In genomic region chr12:69601962-69602685, GRCh38 we compare ENCODE assay signal across 23 cellular contexts. TPM values are rescaled to one million over a fixed set of nuclear protein-coding genes. Genes with fewer than 3 reads are reported as not detected.
"Had no signal": no experiment of that assay in that cellular context is flagged by ENCODE, and none has a peak within 500 bp of the region (broad histone marks: within the 10 kb centered on the region; RNA-seq: fewer than 3 reads in every experiment).

No MANE protein-coding gene starts in this region.

- H3K27ac ChIP-seq: foreskin keratinocyte, hepatocyte, sigmoid colon, tibial artery had no signal

- DNase-seq: activated CD4-positive, alpha-beta T cell treated with anti-CD3 and anti-CD28 coated beads for 48 hours; activated CD4-positive, CD25-positive, alpha-beta regulatory T cell; activated CD8-positive, alpha-beta T cell treated with anti-CD3 and anti-CD28 coated beads for 36 hours; activated effector memory CD4-positive, alpha-beta T cell treated with Interleukin-2 at 50 U/mL for 16 hours; activated T-cell treated with anti-CD3 and anti-CD28 coated beads, Interleukin-2, amount 50 U/mL, for 24 hours; dermis blood vessel endothelial cell; effector memory CD4-positive, alpha-beta T cell; foreskin keratinocyte; mesendoderm; naive thymus-derived CD8-positive, alpha-beta T cell; nucleus accumbens; sigmoid colon; stimulated activated CD4-positive, alpha-beta T cell treated with anti-CD3 and anti-CD28 coated beads, Interleukin-4, amount 100 ng/mL, for 4 hours; substantia nigra; tibial artery had no signal

- H3K27ac Mint-ChIP-seq: activated CD8-positive, alpha-beta T cell treated with anti-CD3 and anti-CD28 coated beads for 36 hours; activated naive CD4-positive, alpha-beta T cell treated with anti-CD3 and anti-CD28 coated beads, Interleukin-2, amount 50 U/mL, for 24 hours; activated T-cell treated with anti-CD3 and anti-CD28 coated beads, Interleukin-2, amount 50 U/mL, for 24 hours; stimulated activated memory B cell treated with anti-CD40 and anti-IgM and Interleukin-4, amounts not matched to agents 10 μg/mL and 1 μg/mL and 100 μg/mL, for 72 hours; T-helper 2 cell treated with Interferon-gamma antibody and Interleukin-4, amounts not matched to agents 5 μg/mL and 100 μg/mL, for 36 hours had no signal

- H3K4me3 Mint-ChIP-seq: activated CD8-positive, alpha-beta T cell treated with anti-CD3 and anti-CD28 coated beads for 36 hours; activated naive CD4-positive, alpha-beta T cell treated with anti-CD3 and anti-CD28 coated beads, Interleukin-2, amount 50 U/mL, for 24 hours; activated T-cell treated with anti-CD3 and anti-CD28 coated beads, Interleukin-2, amount 50 U/mL, for 24 hours; naive thymus-derived CD8-positive, alpha-beta T cell; stimulated activated memory B cell treated with anti-CD40 and anti-IgM and Interleukin-4, amounts not matched to agents 10 μg/mL and 1 μg/mL and 100 μg/mL, for 72 hours; T-helper 2 cell treated with Interferon-gamma antibody and Interleukin-4, amounts not matched to agents 5 μg/mL and 100 μg/mL, for 36 hours had no signal

- H3K27me3 ChIP-seq: foreskin keratinocyte, hepatocyte, sigmoid colon, tibial artery had no signal

- H3K9me3 Mint-ChIP-seq: activated CD8-positive, alpha-beta T cell treated with anti-CD3 and anti-CD28 coated beads for 36 hours; activated naive CD4-positive, alpha-beta T cell treated with anti-CD3 and anti-CD28 coated beads, Interleukin-2, amount 50 U/mL, for 24 hours; activated T-cell treated with anti-CD3 and anti-CD28 coated beads, Interleukin-2, amount 50 U/mL, for 24 hours; naive thymus-derived CD8-positive, alpha-beta T cell; T-helper 2 cell treated with Interferon-gamma antibody and Interleukin-4, amounts not matched to agents 5 μg/mL and 100 μg/mL, for 36 hours had no signal

- H3K9me3 ChIP-seq: sigmoid colon, tibial artery had no signal

- ATAC-seq: activated CD8-positive, alpha-beta T cell treated with anti-CD3 and anti-CD28 coated beads for 36 hours; stimulated activated memory B cell treated with anti-CD40 and anti-IgM and Interleukin-4, amounts not matched to agents 10 μg/mL and 1 μg/mL and 100 μg/mL, for 72 hours had no signal

- H3K4me3 ChIP-seq: hepatocyte, sigmoid colon, tibial artery had no signal

- H3K27me3 Mint-ChIP-seq: activated CD8-positive, alpha-beta T cell treated with anti-CD3 and anti-CD28 coated beads for 36 hours; activated naive CD4-positive, alpha-beta T cell treated with anti-CD3 and anti-CD28 coated beads, Interleukin-2, amount 50 U/mL, for 24 hours; activated T-cell treated with anti-CD3 and anti-CD28 coated beads, Interleukin-2, amount 50 U/mL, for 24 hours; naive thymus-derived CD8-positive, alpha-beta T cell; stimulated activated memory B cell treated with anti-CD40 and anti-IgM and Interleukin-4, amounts not matched to agents 10 μg/mL and 1 μg/mL and 100 μg/mL, for 72 hours had no signal

- H3K4me1 Mint-ChIP-seq: activated naive CD4-positive, alpha-beta T cell treated with anti-CD3 and anti-CD28 coated beads, Interleukin-2, amount 50 U/mL, for 24 hours; stimulated activated memory B cell treated with anti-CD40 and anti-IgM and Interleukin-4, amounts not matched to agents 10 μg/mL and 1 μg/mL and 100 μg/mL, for 72 hours had no signal

RNA-seq across cellular contexts. Expression of gene LRRC10, which starts 8.6 kb away (rescaled TPM):
- total RNA-seq: activated CD8-positive, alpha-beta T cell treated with anti-CD3 and anti-CD28 coated beads for 36 hours; chondrocyte; dermis blood vessel endothelial cell; fibroblast of lung; foreskin keratinocyte; hepatocyte; lower leg skin; naive thymus-derived CD8-positive, alpha-beta T cell; sigmoid colon; urinary bladder had no signal
